In the genomic region with DNA sequence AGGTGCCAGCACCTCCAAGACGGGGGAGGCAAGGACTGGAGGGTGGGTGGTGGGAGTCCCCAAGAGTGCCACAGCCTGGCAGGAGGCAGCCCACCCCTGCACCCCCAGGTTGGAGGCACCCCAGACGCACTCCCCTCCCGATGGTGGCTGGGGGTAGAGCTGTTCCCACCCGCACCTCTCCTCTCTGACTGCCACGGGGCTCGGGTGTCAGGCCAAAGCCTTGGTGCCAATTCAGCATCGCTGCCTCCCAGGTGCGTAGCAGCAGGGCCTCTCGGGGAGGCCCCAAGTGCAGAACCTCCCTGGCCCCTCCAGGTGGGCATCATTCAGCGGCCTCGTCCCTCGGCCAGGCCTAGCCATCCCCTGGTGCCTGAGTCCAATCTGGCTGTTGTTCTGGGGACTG, we compare ENCODE assay signal across 3 cellular contexts.
"Had no signal": no experiment of that assay in that cellular context is flagged by ENCODE, and none has a peak within 500 bp of the region (broad histone marks: within the 10 kb centered on the region; RNA-seq: fewer than 3 reads in every experiment).

No MANE protein-coding gene starts in this region.

- DNase-seq: GDM1, GF-D8 had no signal

- H3K4me3 ChIP-seq: GM12878 had no signal
